In the genomic region with DNA sequence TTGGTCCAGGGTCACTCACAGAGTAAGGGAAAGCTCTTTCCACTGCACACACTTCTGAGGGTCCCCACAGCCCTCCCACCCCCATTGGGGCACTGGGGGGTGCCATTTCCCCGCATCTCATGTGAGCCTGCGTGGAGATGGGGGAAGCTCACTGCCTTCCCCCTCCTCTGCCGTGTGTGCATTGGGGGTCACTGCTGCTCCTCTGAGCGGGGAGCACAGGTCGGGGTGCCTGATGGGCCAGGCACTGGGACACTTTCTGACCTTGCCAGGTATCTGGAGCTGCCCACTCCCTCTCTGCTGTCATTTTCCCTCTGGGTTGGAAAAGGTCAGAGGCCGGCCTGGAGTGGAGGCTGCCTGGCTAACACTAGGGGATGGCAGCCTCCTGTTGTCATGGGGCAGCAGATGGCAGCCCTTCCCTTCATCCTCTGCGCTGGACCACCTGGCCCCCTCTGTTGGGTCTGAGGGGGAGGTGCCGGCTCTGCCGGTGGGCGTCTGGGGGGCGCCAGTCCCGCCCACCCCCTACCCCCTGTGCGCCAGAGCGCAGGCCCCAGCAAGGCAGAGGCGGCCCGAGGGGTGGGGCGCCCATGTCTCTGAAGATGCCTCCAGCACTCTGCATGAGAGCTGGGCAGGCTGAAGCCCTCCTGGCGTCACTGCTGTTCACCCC, we compare ENCODE assay signal across 1 cellular context.
TF ChIP-seq lines count a peak whose summit lies in the region.

No MANE protein-coding gene starts in this region.

TF ChIP-seq in endothelial cell of umbilical vein, 7 proteins besides CTCF, POLR2A, EP300 and RAD21 (continued from another document):
- TF ChIP-seq, protein P1, sequence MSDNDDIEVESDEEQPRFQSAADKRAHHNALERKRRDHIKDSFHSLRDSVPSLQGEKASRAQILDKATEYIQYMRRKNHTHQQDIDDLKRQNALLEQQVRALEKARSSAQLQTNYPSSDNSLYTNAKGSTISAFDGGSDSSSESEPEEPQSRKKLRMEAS (IDR thresholded peaks at IDR 0.05; ENCODE audit: insufficient read depth, insufficient read length), result no peak
- TF ChIP-seq EZH2 (IDR thresholded peaks at IDR 0.05; ENCODE audit: borderline replicate concordance, low read depth, low read length, severe bottlenecking) (no peak), MYC (IDR thresholded peaks at IDR 0.05; ENCODE audit: low read depth, low read length) (no peak), POLR2AphosphoS5 (IDR thresholded peaks at IDR 0.05; ENCODE audit: insufficient read depth, low read depth, low read length) (no peak), JUN (IDR thresholded peaks at IDR 0.05; ENCODE audit: borderline replicate concordance, insufficient read depth, insufficient read length, low read depth) (no peak)
TF ChIP-seq in endothelial cell of umbilical vein: peak in this region for 0.
